Comparison of ENCODE assay signal across 9 cellular contexts in genomic region chr1:23960291-23960718, GRCh38. TPM values are rescaled to one million over a fixed set of nuclear protein-coding genes. Genes with fewer than 3 reads are reported as not detected.
DNase-seq lines count a peak whose midpoint lies in the region; ATAC-seq and TF ChIP-seq lines count a peak whose summit lies in the region.
"Had no signal": no experiment of that assay in that cellular context is flagged by ENCODE, and none has a peak within 500 bp of the region (broad histone marks: within the 10 kb centered on the region; RNA-seq: fewer than 3 reads in every experiment).

No MANE protein-coding gene starts in this region.

- no peaks in the 10 kb centered on the region for H3K9me3 Mint-ChIP-seq in MCF 10A (ENCODE audit: unreplicated experiment)

- POLR2A ChIA-PET in IMR-90 (lab: Charles Lee; ENCODE audit: unreplicated experiment) (interaction anchor here (0.9 to 1.5 kb wide), 2 partner anchors 13 to 20 kb away, joined by 4 read pairs; partner anchors contain the start of gene SRSF10), MCF 10A (lab: Yijun Ruan, JAX) (interaction anchor here (0.6 to 4.0 kb wide), 32 partner anchors 8 to 1467 kb away, joined by 3 to 97 read pairs (median 6); partner anchors contain the start of genes ELOA, GALE, PITHD1 and SRSF10)

- H2BK5ac ChIP-seq in IMR-90 (ENCODE audit: low read depth, low read length, poor library complexity, severe bottlenecking): peak overlapping the region; percentile 98

- peak overlapping the region; percentile 99 for H3K4ac ChIP-seq in IMR-90 (ENCODE audit: low read depth, low read length)

- H3K27me3 ChIP-seq in IMR-90 (ENCODE audit: control insufficient read depth, insufficient read depth, low read length): no peaks in the 10 kb centered on the region
- H3K27me3 ChIP-seq in transverse colon: no peaks in the 10 kb centered on the region

- peak overlapping the region; percentile 100 for H3K27ac Mint-ChIP-seq in MCF 10A (ENCODE audit: low read depth, unreplicated experiment)

- DNase-seq in AG08395 (ENCODE audit: low spot score) (peak; percentile 10), IMR-90 (peak; percentile 30), MCF 10A (ENCODE audit: unreplicated experiment) (peak; percentile 34), lower leg skin (ENCODE audit: low spot score in 2 of 2) (no peak), transverse colon (no peak), NCI-H1105 treated with DMSO at 0.1 percent for 48 hours (lab: John Stamatoyannopoulos, UW) (no peak), Kasumi-1 (lab: John Stamatoyannopoulos, UW) (no peak)

- H3K27ac ChIP-seq in IMR-90 (ENCODE audit: insufficient read depth, low read length): peak overlapping the region; percentile 99
- H3K27ac ChIP-seq in transverse colon: peak overlapping the region; percentile 96 to 99 (median 98)

- H2AFZ ChIP-seq in IMR-90 (replicated peaks; ENCODE audit: low read length, poor library complexity): no peak overlapping the region

- peak overlapping the region; percentile 72; the same call in 1 of the 2 replicates for H2BK120ac ChIP-seq in IMR-90 (ENCODE audit: low read depth, low read length)

- TF ChIP-seq POLR2A in IMR-90 (IDR thresholded peaks at IDR 0.05; ENCODE audit: low read depth, low read length) (no peak), lower leg skin (IDR thresholded peaks at IDR 0.05) (no peak), transverse colon (IDR thresholded peaks at IDR 0.05) (no peak)

- no peak for ATAC-seq in IMR-90 (ENCODE audit: low read depth)
- ATAC-seq in HG02759 (IDR thresholded peaks at IDR 0.05; ENCODE audit: unreplicated experiment): no peak

- peak overlapping the region; percentile 95 for H3K4me3 Mint-ChIP-seq in MCF 10A (ENCODE audit: unreplicated experiment)

- BruUV-seq in IMR-90 (replicated peaks; lab: Mats Ljungman, UMichigan) (no TSS peak), MCF 10A (replicated peaks; lab: Mats Ljungman, UMichigan) (TSS peak; percentile 39)

- H3K9ac ChIP-seq in IMR-90 (ENCODE audit: low read depth, low read length): peak overlapping the region; percentile 98

- H3K9me1 ChIP-seq in IMR-90 (ENCODE audit: insufficient read depth, low read length): no peaks in the 10 kb centered on the region

- no peak for TF ChIP-seq RAD21 in IMR-90 (IDR thresholded peaks at IDR 0.05; ENCODE audit: low read length)

- peak overlapping the region; percentile 92; the same call in 1 of the 2 replicates for H4K5ac ChIP-seq in IMR-90 (ENCODE audit: low read depth, low read length)

- H4K20me1 ChIP-seq in IMR-90 (ENCODE audit: insufficient read depth, low read length): peaks cover 37% of the 10 kb centered on the region

- H2AK9ac ChIP-seq in IMR-90 (replicated peaks; ENCODE audit: low read depth, low read length, poor library complexity): no peak overlapping the region

- H2AK5ac ChIP-seq in IMR-90 (ENCODE audit: low read depth, low read length): peak overlapping the region; percentile 98

- dilution Hi-C loops in IMR-90 (cut with HindIII; ENCODE audit: low sequenced_read_pairs, unreplicated experiment): no loop called here

- in situ Hi-C loops in IMR-90 (cut with MboI; ENCODE audit: low sequenced_read_pairs) (no loop called here), transverse colon (cut with MboI; ENCODE audit: low pct_ligation_motif_present in 1 of 4, low pct_unique_long_range_greater_than_20kb in 1 of 4, low sequenced_read_pairs in 3 of 4) (no loop called here)

- intact Hi-C loops in IMR-90 (cut with micrococcal nuclease): loop anchor here (5.0 kb wide), 1 partner anchor 67 kb away; no protein-coding TSS in a partner anchor
- intact Hi-C loops in MCF 10A (cut with micrococcal nuclease): no loop called here
- intact Hi-C loops in lower leg skin (cut with DNase I; ENCODE audit: low total_unique reads): no loop called here
- intact Hi-C loops in transverse colon (cut with DNase I; ENCODE audit: low total_unique reads): no loop called here

- no peaks in the 10 kb centered on the region for H3K9me3 ChIP-seq in IMR-90 (ENCODE audit: control insufficient read depth, insufficient read depth, low read length)
- no peaks in the 10 kb centered on the region for H3K9me3 ChIP-seq in transverse colon

- no peaks in the 10 kb centered on the region for H3K27me3 Mint-ChIP-seq in MCF 10A (ENCODE audit: insufficient read depth, unreplicated experiment)

- CTCF ChIA-PET in IMR-90 (lab: Yijun Ruan, JAX): no interaction called here
- CTCF ChIA-PET in MCF 10A (lab: Yijun Ruan, JAX): interaction anchor here (0.7 to 1.9 kb wide), 2 partner anchors 33 to 68 kb away, joined by 4 to 6 read pairs; no protein-coding TSS in a partner anchor

- no peak overlapping the region for H2BK20ac ChIP-seq in IMR-90 (ENCODE audit: low read depth, low read length)

- peak overlapping the region; percentile 87 for H3K18ac ChIP-seq in IMR-90 (ENCODE audit: low read depth, low read length)

- H4K91ac ChIP-seq in IMR-90 (ENCODE audit: insufficient read depth, low read depth, low read length): peak overlapping the region; percentile 95; the same call in 1 of the 2 replicates

- H3K56ac ChIP-seq in IMR-90 (ENCODE audit: extremely low read depth, insufficient read depth, low read length): peak overlapping the region; percentile 96

- H3K36me3 ChIP-seq in IMR-90 (ENCODE audit: control insufficient read depth, insufficient read depth, low read length) (peaks cover 4% of the 10 kb centered on the region), transverse colon (peaks cover 0 to 3% (median 0%) of the 10 kb centered on the region in 4 donors)

- WGBS in IMR-90 (ENCODE audit: extremely low coverage in 2 of 2, insufficient read length in 1 of 2), 2 experiments: 0% methylated on average over 3 of the region's 9 CpGs; no CpG with 5 or more reads in 1 of the 2 experiments
- 0% methylated on average over 9 of the region's 9 CpGs for WGBS in lower leg skin, 2 donors
- 0% methylated on average over 9 of the region's 9 CpGs for WGBS in transverse colon (ENCODE audit: low coverage in 1 of 2), 2 donors

- no peak for TF ChIP-seq EP300 in transverse colon (IDR thresholded peaks at IDR 0.05; ENCODE audit: low read depth)

- no peak overlapping the region for H2BK15ac ChIP-seq in IMR-90 (ENCODE audit: low read depth, low read length)

- peaks cover 0 to 10% of the 10 kb centered on the region in 2 experiments; a peak in 1 of 4 replicates for H3K79me1 ChIP-seq in IMR-90 (ENCODE audit: low read depth in 1 of 2, low read length in 2 of 2)

- H3K4me2 ChIP-seq in IMR-90 (ENCODE audit: low read depth, low read length): peak overlapping the region; percentile 91

- no peak for TF ChIP-seq CTCF in IMR-90 (conservative IDR thresholded peaks at IDR 0.05; ENCODE audit: low read depth, low read length)
- TF ChIP-seq CTCF in MCF 10A (IDR thresholded peaks at IDR 0.05; ENCODE audit: unreplicated experiment): no peak
- no peak for TF ChIP-seq CTCF in lower leg skin (IDR thresholded peaks at IDR 0.05)
- TF ChIP-seq CTCF in transverse colon (IDR thresholded peaks at IDR 0.05): no peak

- H3K4me3 ChIP-seq in IMR-90 (ENCODE audit: insufficient read depth, low read depth, low read length) (peak overlapping the region; percentile 83), lower leg skin (ENCODE audit: low read depth, poor library complexity, severe bottlenecking) (peak overlapping the region; percentile 71), transverse colon (peak overlapping the region; percentile 37 to 89 (median 78))

- peak overlapping the region; percentile 100 for H3K14ac ChIP-seq in IMR-90 (replicated peaks; ENCODE audit: low read depth, low read length)

- H3K23ac ChIP-seq in IMR-90 (ENCODE audit: low read depth, low read length): peak overlapping the region; percentile 100

- H3K4me1 Mint-ChIP-seq in MCF 10A (ENCODE audit: insufficient read depth, unreplicated experiment): peaks cover 34% of the 10 kb centered on the region

- peak overlapping the region; percentile 77 to 97; a peak in 3 of 4 replicates for H4K8ac ChIP-seq in IMR-90 (ENCODE audit: low read depth in 2 of 2, low read length in 2 of 2)

- peaks cover 64% of the 10 kb centered on the region for H3K36me3 Mint-ChIP-seq in MCF 10A (ENCODE audit: insufficient read depth, unreplicated experiment)

- H3K4me1 ChIP-seq in IMR-90 (ENCODE audit: control insufficient read depth, insufficient read depth, low read length) (peaks cover 2% of the 10 kb centered on the region), transverse colon (peaks cover 22 to 62% (median 35%) of the 10 kb centered on the region in 4 donors)

TF ChIP-seq in IMR-90, 13 proteins besides CTCF, POLR2A, EP300 and RAD21 (continues in another document):
- TF ChIP-seq MAFK (IDR thresholded peaks at IDR 0.05; ENCODE audit: low read depth, low read length) (no peak), ELK1 (IDR thresholded peaks at IDR 0.05; ENCODE audit: borderline replicate concordance, low read depth, low read length) (no peak), MXI1 (IDR thresholded peaks at IDR 0.05; ENCODE audit: borderline replicate concordance, low read depth, low read length) (no peak)

RNA-seq across cellular contexts. Expression of gene PNRC2, which starts 0.7 kb away (rescaled TPM):
- 76.0 and 106 TPM in 2 replicates for total RNA-seq in IMR-90 (2012; rRNA removed)
- polyA plus RNA-seq in IMR-90 (2012; rRNA removed): 40.3 and 50.6 TPM in 2 replicates
- polyA plus RNA-seq in IMR-90 (2012; cell fraction: cytosol; rRNA removed): 18.7 and 20.2 TPM in 2 replicates
- 12.7 and 41.7 TPM in 2 replicates for polyA plus RNA-seq in IMR-90 (2012; cell fraction: nucleus; rRNA removed; ENCODE audit: low replicate concordance)
- 103 and 115 TPM in 2 replicates for total RNA-seq in MCF 10A (2022)
- total RNA-seq in lower leg skin: 10 to 100 TPM; 65.0 to 84.6 (median 80.0) TPM
- 100 to 1,000 TPM in 2 of 4 donors, 10 to 100 TPM in 2; 98.0 to 136 (median 111) TPM for total RNA-seq in transverse colon

RNA-seq across cellular contexts. Expression of gene SRSF10, which starts 19.8 kb away (rescaled TPM):
- total RNA-seq in IMR-90 (2012; rRNA removed) (110 and 189 TPM in 2 replicates), MCF 10A (2022) (121 and 134 TPM in 2 replicates), lower leg skin (10 to 100 TPM; 41.3 to 68.3 (median 47.4) TPM), transverse colon (100 to 1,000 TPM in 1 of 4 donors, 10 to 100 TPM in 3; 58.4 to 140 (median 91.3) TPM)
- 76.2 and 90.1 TPM in 2 replicates for polyA plus RNA-seq in IMR-90 (2012; rRNA removed)
- polyA plus RNA-seq in IMR-90 (2012; cell fraction: cytosol; rRNA removed): 75.8 and 86.2 TPM in 2 replicates
- polyA plus RNA-seq in IMR-90 (2012; cell fraction: nucleus; rRNA removed; ENCODE audit: low replicate concordance): 46.9 and 169 TPM in 2 replicates

RNA-seq across cellular contexts. Expression of gene CNR2, which starts 47.1 kb away (rescaled TPM):
- not detected in 2 replicates for total RNA-seq in IMR-90 (2012; rRNA removed)
- not detected in 2 replicates for polyA plus RNA-seq in IMR-90 (2012; rRNA removed)
- polyA plus RNA-seq in IMR-90 (2012; cell fraction: cytosol; rRNA removed): not detected in 2 replicates
- polyA plus RNA-seq in IMR-90 (2012; cell fraction: nucleus; rRNA removed; ENCODE audit: low replicate concordance): not detected in 2 replicates
- total RNA-seq in MCF 10A (2022): not detected in 2 replicates
- total RNA-seq in lower leg skin: not detected
- total RNA-seq in transverse colon: 1 to 10 TPM in 2 of 4 donors, not detected in 2; 1.6 to 3.4 TPM
- total RNA-seq: pulmonary artery endothelial cell had no signal

Comparison
In these comparisons a context has a peak if more than half of its experiments do, and no peak if none do; other contexts are left out.
1. DNase-seq: peak in AG08395 (single experiment), IMR-90 (single experiment) and MCF 10A (single experiment); none in lower leg skin (0 of 2), transverse colon (single experiment), NCI-H1105 treated with DMSO at 0.1 percent for 48 hours (single experiment) and Kasumi-1 (0 of 2).
2. Peak in every context shown above with its lines, with median percentiles within 50 percentile points of each other: H3K4me3 ChIP-seq.